In the genomic region with DNA sequence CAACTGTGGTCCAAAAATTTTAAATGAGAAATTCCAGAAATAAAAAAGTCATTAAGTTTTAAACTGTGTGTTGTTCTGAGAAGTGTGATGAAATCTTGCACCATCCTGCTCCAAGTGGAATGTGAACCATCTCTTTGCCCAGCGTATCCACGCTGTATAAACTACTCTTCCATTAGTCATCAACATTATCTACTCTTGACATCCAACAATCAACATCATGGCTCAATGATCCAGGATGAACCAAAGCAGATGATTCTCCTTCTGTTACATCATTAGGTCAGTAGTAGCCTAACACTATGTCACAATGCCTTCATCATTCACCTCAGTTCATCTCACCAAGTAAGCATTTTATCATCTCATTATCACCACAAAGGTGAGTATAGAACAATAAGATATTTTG, we compare ENCODE assay signal across 17 cellular contexts. TPM values are rescaled to one million over a fixed set of nuclear protein-coding genes. Genes with fewer than 3 reads are reported as not detected.
A peak's percentile ranks its signal among the peaks of the same experiment; 100 is the strongest.
DNase-seq lines count a peak whose midpoint lies in the region; ATAC-seq, FAIRE-seq and TF ChIP-seq lines count a peak whose summit lies in the region.
"Had no signal": no experiment of that assay in that cellular context is flagged by ENCODE, and none has a peak within 500 bp of the region (broad histone marks: within the 10 kb centered on the region; RNA-seq: fewer than 3 reads in every experiment).

No MANE protein-coding gene starts in this region.

- intact Hi-C loops in lower leg skin (cut with DNase I; ENCODE audit: low total_unique reads), result no loop called here
- intact Hi-C loops in activated CD4-positive, alpha-beta memory T cell treated with anti-CD3 and anti-CD28 coated beads for 36 hours (cut with micrococcal nuclease), result no loop called here

- H3F3A ChIP-seq in GM23248 (ENCODE audit: insufficient read depth), result no peaks in the 10 kb centered on the region

- TF ChIP-seq POLR2A in lower leg skin (IDR thresholded peaks at IDR 0.05), result no peak

- no peaks in the 10 kb centered on the region for H3K9me3 Mint-ChIP-seq in activated CD4-positive, alpha-beta memory T cell treated with anti-CD3 and anti-CD28 coated beads for 36 hours
- H3K9me3 Mint-ChIP-seq: activated B cell treated with CpG ODN at 0.5 μM for 24 hours had no signal

- H3K27ac ChIP-seq in AG04450 (ENCODE audit: low read depth, low read length), result no peak overlapping the region
- H3K27ac ChIP-seq in GM23248, result no peak overlapping the region
- H3K27ac ChIP-seq: thoracic aorta had no signal

- no peaks in the 10 kb centered on the region for H4K20me1 ChIP-seq in GM23248 (ENCODE audit: insufficient read depth)

- peak; percentile 8 for DNase-seq in AG04450 (ENCODE audit: low read depth, low spot score)
- DNase-seq in GM23248, result peak; percentile 45
- peak; percentile 8 for DNase-seq in bronchial epithelial cell (ENCODE audit: low read depth)
- DNase-seq in kidney glomerular epithelial cell (lab: John Stamatoyannopoulos, UW), result peak; percentile 92
- no peak for DNase-seq in lower leg skin (ENCODE audit: low spot score in 2 of 2)
- DNase-seq in activated CD4-positive, alpha-beta memory T cell treated with anti-CD3 and anti-CD28 coated beads for 36 hours, result no peak
- DNase-seq in NCI-H187 (lab: John Stamatoyannopoulos, UW), result no peak
- DNase-seq: activated B cell treated with CpG ODN at 0.5 μM for 24 hours; activated CD8-positive, alpha-beta memory T cell treated with anti-CD3 and anti-CD28 coated beads, Interleukin-2, amount 50 U/mL, for 48 hours; NCI-H1105; stimulated activated CD4-positive, alpha-beta T cell treated with anti-CD3 and anti-CD28 coated beads, Interleukin-1b, Interleukin-23, amount 100 ng/mL, for 48 hours had no signal

- no peaks in the 10 kb centered on the region for H3K27me3 ChIP-seq in AG04450 (ENCODE audit: control insufficient read depth, insufficient read depth, low read length)
- H3K27me3 ChIP-seq in GM23248 (replicated peaks; ENCODE audit: insufficient read depth), result no peaks in the 10 kb centered on the region
- no peaks in the 10 kb centered on the region for H3K27me3 ChIP-seq in bronchial epithelial cell (ENCODE audit: control insufficient read depth, insufficient read depth, low read length)

- H3K9me3 ChIP-seq in AG04450 (ENCODE audit: control insufficient read depth, insufficient read depth, low read length), result no peaks in the 10 kb centered on the region
- no peaks in the 10 kb centered on the region for H3K9me3 ChIP-seq in GM23248 (ENCODE audit: low read depth)
- H3K9me3 ChIP-seq: thoracic aorta had no signal

- POLR2A ChIA-PET in AG04450 (lab: Yijun Ruan, JAX), result no interaction called here
- POLR2A ChIA-PET in activated CD4-positive, alpha-beta memory T cell treated with anti-CD3 and anti-CD28 coated beads for 36 hours (lab: Charles Lee), result no interaction called here

- H3K36me3 Mint-ChIP-seq in activated CD4-positive, alpha-beta memory T cell treated with anti-CD3 and anti-CD28 coated beads for 36 hours, result peaks cover 34% of the 10 kb centered on the region

- H3K4me3 Mint-ChIP-seq in activated CD4-positive, alpha-beta memory T cell treated with anti-CD3 and anti-CD28 coated beads for 36 hours, result no peak overlapping the region
- H3K4me3 Mint-ChIP-seq: activated B cell treated with CpG ODN at 0.5 μM for 24 hours; activated naive CD8-positive, alpha-beta T cell; B cell had no signal

- no peaks in the 10 kb centered on the region for H3K4me1 Mint-ChIP-seq in activated CD4-positive, alpha-beta memory T cell treated with anti-CD3 and anti-CD28 coated beads for 36 hours (ENCODE audit: low read depth)
- H3K4me1 Mint-ChIP-seq: activated B cell treated with CpG ODN at 0.5 μM for 24 hours, B cell had no signal

- H3K4me2 ChIP-seq in GM23248 (ENCODE audit: unreplicated experiment), result no peak overlapping the region

- CTCF ChIA-PET in AG04450 (lab: Charles Lee), result no interaction called here
- CTCF ChIA-PET in activated CD4-positive, alpha-beta memory T cell treated with anti-CD3 and anti-CD28 coated beads for 36 hours (lab: Charles Lee), result no interaction called here

- WGBS in GM23248 (ENCODE audit: low coverage in 1 of 2, low lambda C conversion rate in 2 of 2, missing lambda C conversion rate in 2 of 2), 2 experiments, result 76 to 85% methylated on average over 2 of the region's 2 CpGs
- WGBS in lower leg skin, 2 donors, result 91 to 92% methylated on average over 2 of the region's 2 CpGs

- no peak overlapping the region for H2AFZ ChIP-seq in GM23248

- H3K36me3 ChIP-seq in GM23248 (ENCODE audit: low read depth), result peaks cover 28% of the 10 kb centered on the region
- H3K36me3 ChIP-seq in bronchial epithelial cell (ENCODE audit: control insufficient read depth, insufficient read depth, low read length), result peaks cover 1% of the 10 kb centered on the region

- no peaks in the 10 kb centered on the region for H3K4me1 ChIP-seq in GM23248 (ENCODE audit: insufficient read depth)

- no peak overlapping the region for H3K27ac Mint-ChIP-seq in activated CD4-positive, alpha-beta memory T cell treated with anti-CD3 and anti-CD28 coated beads for 36 hours
- H3K27ac Mint-ChIP-seq: activated B cell treated with CpG ODN at 0.5 μM for 24 hours; activated naive CD8-positive, alpha-beta T cell; B cell had no signal

- ATAC-seq in GM18873 (IDR thresholded peaks at IDR 0.05; ENCODE audit: low FRiP score, unreplicated experiment), result no peak

- H3K9me2 ChIP-seq in GM23248 (ENCODE audit: insufficient read depth), result no peaks in the 10 kb centered on the region

- in situ Hi-C loops in GM23248 (cut with MboI), result no loop called here

- H3K79me2 ChIP-seq in GM23248 (ENCODE audit: insufficient read depth), result no peaks in the 10 kb centered on the region

- no peak for TF ChIP-seq CTCF in AG04450 (IDR thresholded peaks at IDR 0.05; ENCODE audit: low read depth, low read length)
- TF ChIP-seq CTCF in bronchial epithelial cell (IDR thresholded peaks at IDR 0.05; ENCODE audit: insufficient read depth, low read length, severe bottlenecking), result no peak
- TF ChIP-seq CTCF in lower leg skin (IDR thresholded peaks at IDR 0.05), result no peak

- no peak for FAIRE-seq in bronchial epithelial cell (lab: Jason Lieb, UNC)
- FAIRE-seq: colon, GM19239 had no signal

- H3K4me3 ChIP-seq in AG04450 (ENCODE audit: low read depth, low read length), result no peak overlapping the region
- H3K4me3 ChIP-seq in GM23248, result no peak overlapping the region
- H3K4me3 ChIP-seq in bronchial epithelial cell (ENCODE audit: low read depth, low read length), result no peak overlapping the region
- H3K4me3 ChIP-seq in lower leg skin (ENCODE audit: low read depth, poor library complexity, severe bottlenecking), result no peak overlapping the region
- H3K4me3 ChIP-seq: thoracic aorta had no signal

- no peak overlapping the region for H3K9ac ChIP-seq in GM23248

- no peaks in the 10 kb centered on the region for H3K27me3 Mint-ChIP-seq in activated CD4-positive, alpha-beta memory T cell treated with anti-CD3 and anti-CD28 coated beads for 36 hours
- H3K27me3 Mint-ChIP-seq: activated B cell treated with CpG ODN at 0.5 μM for 24 hours; activated naive CD8-positive, alpha-beta T cell; B cell had no signal

RNA-seq across cellular contexts. Expression of a gene that starts 55.3 kb away (rescaled TPM):
- polyA plus RNA-seq in AG04450 (2011; rRNA removed) (50.7 and 63.5 TPM in 2 replicates), GM23248 (2016; fragmentation: Nextera tagmentation; extraction: Ambion mirVana) (69.4 and 69.8 TPM in 2 replicates)
- polyA minus RNA-seq in AG04450 (2011; rRNA and poly(A)+ RNA removed), result 12.0 and 24.4 TPM in 2 replicates
- 39.1 and 48.6 TPM in 2 replicates for total RNA-seq in GM23248 (2014; rRNA removed; shearing (Covaris generic))
- total RNA-seq in bronchial epithelial cell (57.4 and 68.9 TPM in 2 replicates), lower leg skin (10 to 100 TPM; 27.4 to 39.3 (median 35.4) TPM)
- total RNA-seq in activated CD4-positive, alpha-beta memory T cell treated with anti-CD3 and anti-CD28 coated beads for 36 hours, result 10 to 100 TPM; 39.2 to 41.3 TPM

Comparison
In these comparisons a context has a peak if more than half of its experiments do, and no peak if none do; other contexts are left out.
1. DNase-seq: peak in AG04450 (single experiment), GM23248 (single experiment), bronchial epithelial cell (single experiment) and kidney glomerular epithelial cell (single experiment); none in lower leg skin (0 of 2), activated CD4-positive, alpha-beta memory T cell treated with anti-CD3 and anti-CD28 coated beads for 36 hours (single experiment) and NCI-H187 (0 of 2).